8 cellular contexts compared by ENCODE assay signal in genomic region chr2:1744446-1745170, GRCh38. TPM values are rescaled to one million over a fixed set of nuclear protein-coding genes. Genes with fewer than 3 reads are reported as not detected.
DNase-seq lines count a peak whose midpoint lies in the region; ATAC-seq, FAIRE-seq and TF ChIP-seq lines count a peak whose summit lies in the region.

TSS of gene PXDN (minus strand) at chr2:1744515. CDS start at chr2:1744455, 60 bp downstream.

- H3K9me3 Mint-ChIP-seq in type B pancreatic cell, result no peaks in the 10 kb centered on the region

- 6% methylated on average over 58 of the region's 71 CpGs; no CpG with 5 or more reads in 1 of the 2 experiments for WGBS in H1 (ENCODE audit: extremely low coverage in 1 of 2, insufficient coverage in 1 of 2, insufficient read length in 1 of 2, insufficient replicate concordance in 2 of 2, low coverage in 1 of 2, low lambda C conversion rate in 2 of 2, missing lambda C conversion rate in 1 of 2), 2 experiments
- no CpG with 5 or more reads among the region's 71 CpGs for WGBS in mesendoderm (ENCODE audit: extremely low coverage, insufficient coverage, low lambda C conversion rate)

- peak within 1 kb of the TSS; percentile 90 for H3K27ac Mint-ChIP-seq in type B pancreatic cell

- H3K79me1 ChIP-seq in H1 (ENCODE audit: low read depth, low read length), result peaks cover under 1% of the 10 kb centered on the region; the same call in 1 of the 2 replicates
- peaks cover 12% of the 10 kb centered on the region for H3K79me1 ChIP-seq in mesendoderm (ENCODE audit: low read length)

- no peak within 1 kb of the TSS for H3K4ac ChIP-seq in H1 (replicated peaks; ENCODE audit: insufficient read length, low read depth, low read length)
- H3K4ac ChIP-seq in mesendoderm (ENCODE audit: low read depth, low read length), result peak within 1 kb of the TSS; percentile 97

- H3K36me3 ChIP-seq in ES-I3 (ENCODE audit: insufficient read depth, low read length) (no peaks in the 10 kb centered on the region), H1 (ENCODE audit: control insufficient read depth in 2 of 4, insufficient read depth in 4 of 4, low read length in 3 of 4) (no peaks in the 10 kb centered on the region; a peak in 1 of 8 replicates), mesendoderm (ENCODE audit: control insufficient read depth, insufficient read depth, low read length) (no peaks in the 10 kb centered on the region)

- H4K8ac ChIP-seq in H1 (ENCODE audit: extremely low read depth, insufficient read depth, low read length) (peak within 1 kb of the TSS; percentile 62), mesendoderm (ENCODE audit: low read depth, low read length) (peak within 1 kb of the TSS; percentile 87)

- no peak for TF ChIP-seq CTCF in H1 (IDR thresholded peaks at IDR 0.05; ENCODE audit: control extremely low read depth in 1 of 3, insufficient read depth in 1 of 3, low read depth in 1 of 3, low read length in 3 of 3)
- no peak for TF ChIP-seq CTCF in type B pancreatic cell (conservative IDR thresholded peaks at IDR 0.05)

- H3K23me2 ChIP-seq in H1 (ENCODE audit: low read depth, low read length), result peaks cover 2% of the 10 kb centered on the region; the same call in 1 of the 2 replicates

- H4K91ac ChIP-seq in H1 (replicated peaks; ENCODE audit: insufficient read length, low read length), result peak within 1 kb of the TSS; percentile 82

- H3K4me1 Mint-ChIP-seq in type B pancreatic cell (ENCODE audit: unreplicated experiment), result peaks cover 8% of the 10 kb centered on the region

- H2BK12ac ChIP-seq in H1 (ENCODE audit: low read depth, low read length), result 0 out of 2 replicates have a peak within 1 kb of the TSS, but pooled peaks have one; percentile 39

- H3K9me3 ChIP-seq in ES-I3 (ENCODE audit: control insufficient read depth, insufficient read depth, low read length), result no peaks in the 10 kb centered on the region
- H3K9me3 ChIP-seq in H1 (ENCODE audit: insufficient read depth in 2 of 2, low read depth in 1 of 2, low read length in 1 of 2), result no peaks in the 10 kb centered on the region

- TF ChIP-seq EP300 in H1 (IDR thresholded peaks at IDR 0.05; ENCODE audit: borderline replicate concordance in 1 of 2, low read depth in 2 of 2, low read length in 2 of 2), result no peak

- H3K9ac ChIP-seq in ES-I3 (ENCODE audit: low read depth, low read length) (peak within 1 kb of the TSS; percentile 79), H1 (replicated peaks in 1 of 4; ENCODE audit: extremely low read depth in 1 of 4, low read depth in 3 of 4, low read length in 3 of 4) (peak within 1 kb of the TSS in 3 of 4 experiments; percentile 48 to 69 (median 58); a peak in 4 of 7 replicates), mesendoderm (ENCODE audit: low read length) (peak within 1 kb of the TSS; percentile 89)

- no peak for FAIRE-seq in H1 (lab: Jason Lieb, UNC)

- peak within 1 kb of the TSS; percentile 76 to 83 for H3K4me2 ChIP-seq in H1 (ENCODE audit: insufficient read depth in 1 of 2, low read depth in 2 of 2, low read length in 2 of 2)
- peak within 1 kb of the TSS; percentile 74 for H3K4me2 ChIP-seq in mesendoderm (ENCODE audit: low read length)

- no peak for TF ChIP-seq RAD21 in H1 (IDR thresholded peaks at IDR 0.05 in 1 of 2, conservative IDR thresholded peaks at IDR 0.05 in 1 of 2; ENCODE audit: low read depth in 2 of 2, low read length in 2 of 2)

- H3K4me3 ChIP-seq in H1 (ENCODE audit: extremely low read depth in 1 of 4, insufficient read depth in 2 of 4, low read depth in 3 of 4, low read length in 4 of 4) (peak within 1 kb of the TSS; percentile 77 to 94 (median 81)), mesendoderm (ENCODE audit: low read length) (peak within 1 kb of the TSS; percentile 74)

- peak within 1 kb of the TSS; percentile 63; the same call in 1 of the 2 replicates for H2BK5ac ChIP-seq in H1 (ENCODE audit: low read depth, low read length)
- no peak within 1 kb of the TSS for H2BK5ac ChIP-seq in mesendoderm (ENCODE audit: low read length)

- H2BK120ac ChIP-seq in H1 (replicated peaks; ENCODE audit: low read depth, low read length) (no peak within 1 kb of the TSS), mesendoderm (ENCODE audit: low read depth, low read length) (peak within 1 kb of the TSS; percentile 79)

- peak within 1 kb of the TSS; percentile 90 for H3K4me3 Mint-ChIP-seq in type B pancreatic cell

- H3K23ac ChIP-seq in H1 (ENCODE audit: insufficient read length) (no peak within 1 kb of the TSS), mesendoderm (ENCODE audit: low read length) (peak within 1 kb of the TSS; percentile 66)

- H3K27me3 ChIP-seq in H1 (replicated peaks in 1 of 4; ENCODE audit: control insufficient read depth in 3 of 4, extremely low read depth in 1 of 4, insufficient read depth in 3 of 4, low read length in 3 of 4), result peaks cover 0 to 35% (median 13%) of the 10 kb centered on the region in 4 experiments; a peak in 5 of 7 replicates
- H3K27me3 ChIP-seq in mesendoderm (ENCODE audit: insufficient read depth, low read length, poor library complexity), result no peaks in the 10 kb centered on the region

- peak within 1 kb of the TSS; percentile 99; the same call in 1 of the 2 replicates for H2BK15ac ChIP-seq in H1 (ENCODE audit: low read length)
- no peak within 1 kb of the TSS for H2BK15ac ChIP-seq in mesendoderm (replicated peaks; ENCODE audit: low read depth)

- H3K27me3 Mint-ChIP-seq in type B pancreatic cell, result peaks cover 36% of the 10 kb centered on the region

- no peak for ATAC-seq in GM18511 (IDR thresholded peaks at IDR 0.05; ENCODE audit: unreplicated experiment)
- no peak for ATAC-seq in GM19351 (IDR thresholded peaks at IDR 0.05; ENCODE audit: unreplicated experiment)

- H3K18ac ChIP-seq in H1 (ENCODE audit: extremely low read depth, low read length) (peak within 1 kb of the TSS; percentile 86), mesendoderm (ENCODE audit: low read length) (peak within 1 kb of the TSS; percentile 91)

- H2AFZ ChIP-seq in H1 (ENCODE audit: low read length), result no peak within 1 kb of the TSS

- no peak within 1 kb of the TSS for H2BK20ac ChIP-seq in H1 (ENCODE audit: low read length)

- peaks cover 0 to 16% of the 10 kb centered on the region in 2 experiments for H4K20me1 ChIP-seq in H1 (replicated peaks in 1 of 2; ENCODE audit: control insufficient read depth in 1 of 2, insufficient read depth in 2 of 2, low read length in 2 of 2)

- H3K4me1 ChIP-seq in ES-I3 (ENCODE audit: insufficient read depth, low read length) (peaks cover 22% of the 10 kb centered on the region), H1 (replicated peaks in 1 of 4; ENCODE audit: control insufficient read depth in 3 of 4, insufficient read depth in 4 of 4, low read length in 3 of 4) (peaks cover 1 to 24% (median 6%) of the 10 kb centered on the region in 4 experiments; a peak in 5 of 7 replicates), mesendoderm (ENCODE audit: control insufficient read depth, low read depth, low read length) (peaks cover 9% of the 10 kb centered on the region)

- POLR2A ChIA-PET in H1 (lab: Charles Lee; ENCODE audit: partially characterized antibody), result interaction anchor here (0.8 to 2.0 kb wide), 6 partner anchors 14 to 119 kb away, joined by 3 to 7 read pairs (median 3); no protein-coding TSS in a partner anchor

- H4K5ac ChIP-seq in H1 (ENCODE audit: insufficient read length, low read depth, low read length), result peak within 1 kb of the TSS; percentile 81
- no peak within 1 kb of the TSS for H4K5ac ChIP-seq in mesendoderm (ENCODE audit: low read length)

- H2AK5ac ChIP-seq in H1 (ENCODE audit: low read depth, low read length) (no peak within 1 kb of the TSS; the same call in 1 of the 2 replicates), mesendoderm (ENCODE audit: low read length) (no peak within 1 kb of the TSS)

- H3K56ac ChIP-seq in H1 (replicated peaks; ENCODE audit: insufficient read length, low read depth, low read length) (peak within 1 kb of the TSS; percentile 70), mesendoderm (ENCODE audit: low read length) (peak within 1 kb of the TSS; percentile 94)

- no peak; a peak in 1 of 3 replicates for TF ChIP-seq POLR2A in H1 (IDR thresholded peaks at IDR 0.05; ENCODE audit: control extremely low read depth in 1 of 2, low read depth in 2 of 2, low read length in 2 of 2)

- H3K79me2 ChIP-seq in H1 (ENCODE audit: control insufficient read depth in 1 of 2, insufficient read depth in 2 of 2, low read length in 2 of 2) (peaks cover 7 to 29% of the 10 kb centered on the region in 2 experiments), mesendoderm (ENCODE audit: control insufficient read depth, insufficient read depth, low read length) (peaks cover 28% of the 10 kb centered on the region)

- H3K27ac ChIP-seq in H1 (ENCODE audit: low read depth, low read length) (peak within 1 kb of the TSS; percentile 61; the same call in 1 of the 2 replicates), mesendoderm (ENCODE audit: low read depth, low read length) (peak within 1 kb of the TSS; percentile 95)

- no peak within 1 kb of the TSS for H3K14ac ChIP-seq in H1 (ENCODE audit: insufficient read length)

- CTCF ChIA-PET in H1 (lab: Charles Lee; ENCODE audit: partially characterized antibody), result interaction anchor here (1.2 kb wide), 1 partner anchor 9 kb away, joined by 3 read pairs; no protein-coding TSS in a partner anchor

- peaks cover 11% of the 10 kb centered on the region for H3K36me3 Mint-ChIP-seq in type B pancreatic cell

- DNase-seq in NCI-H510A (lab: John Stamatoyannopoulos, UW) (peak; percentile 56), H1 (ENCODE audit: low read depth in 1 of 2, low spot score in 2 of 2) (no peak), mesendoderm (peak; percentile 74), type B pancreatic cell (ENCODE audit: extremely low spot score, unreplicated experiment) (peak; percentile 78)
- no peak for DNase-seq in stimulated activated naive CD4-positive, alpha-beta T cell (lab: John Stamatoyannopoulos, UW)

TF ChIP-seq in H1, 55 proteins besides CTCF, POLR2A, EP300 and RAD21 (continues in another document):
- no peak for TF ChIP-seq CHD1 (IDR thresholded peaks at IDR 0.05; ENCODE audit: low read depth, low read length)
- TF ChIP-seq KDM5A (IDR thresholded peaks at IDR 0.05; ENCODE audit: low read length), result no peak
- TF ChIP-seq ASH2L (IDR thresholded peaks at IDR 0.05; ENCODE audit: low read length), result no peak
- peak; percentile 21 for TF ChIP-seq EZH2 (IDR thresholded peaks at IDR 0.05; ENCODE audit: low read depth, low read length, severe bottlenecking)

RNA-seq across cellular contexts. Expression of gene PXDN, which starts in this region (rescaled TPM):
- total RNA-seq in H1 (2021; fragmentation: NEBNext Ultra II Directional; extraction: Animal tissue kit (Norgen Biotek cat#: 25700)), result 131 and 141 TPM in 2 replicates
- 104 and 204 TPM in 2 replicates for polyA plus RNA-seq in H1 (2011; rRNA removed)
- 80.0 TPM for polyA plus RNA-seq in H1 (2011; cell fraction: cytosol; rRNA removed)
- 206 TPM for polyA plus RNA-seq in H1 (2011; cell fraction: nucleus; rRNA removed)
- polyA plus RNA-seq in H1 (2012, experiment 1 of 2), result 74.0 to 91.4 TPM (median 80.3 TPM) in 4 replicates
- 31.1 TPM for polyA plus RNA-seq in H1 (2012, experiment 2 of 2)
- polyA plus RNA-seq in H1 (2013, experiment 1 of 2), result 208 TPM
- 187 TPM for polyA plus RNA-seq in H1 (2013, experiment 2 of 2)
- polyA minus RNA-seq in H1 (2011; rRNA and poly(A)+ RNA removed), result 68.1 and 71.5 TPM in 2 replicates
- 54.3 TPM for polyA minus RNA-seq in H1 (2011; cell fraction: cytosol; rRNA and poly(A)+ RNA removed)
- polyA minus RNA-seq in H1 (2011; cell fraction: nucleus; rRNA and poly(A)+ RNA removed), result 58.5 TPM
- 60.4 TPM for polyA plus RNA-seq in mesendoderm (2013, experiment 1 of 2)
- 60.8 TPM for polyA plus RNA-seq in mesendoderm (2013, experiment 2 of 2)
- total RNA-seq in type B pancreatic cell (ENCODE audit: low replicate concordance), result 58.4 and 150 TPM in 2 replicates

Comparison
In these comparisons a context has a peak if more than half of its experiments do, and no peak if none do; other contexts are left out.
1. DNase-seq: peak in NCI-H510A (single experiment), mesendoderm (single experiment) and type B pancreatic cell (single experiment); none in H1 (0 of 2) and stimulated activated naive CD4-positive, alpha-beta T cell (0 of 6).
2. Peak in every context shown above with its lines, with median percentiles within 50 percentile points of each other: H3K9ac ChIP-seq.